Comparison of ENCODE assay signal across 9 cellular contexts in genomic region chr7:44073664-44074348, GRCh38. TPM values are rescaled to one million over a fixed set of nuclear protein-coding genes. Genes with fewer than 3 reads are reported as not detected.
DNase-seq lines count a peak whose midpoint lies in the region; ATAC-seq and TF ChIP-seq lines count a peak whose summit lies in the region.
"Had no signal": no experiment of that assay in that cellular context is flagged by ENCODE, and none has a peak within 500 bp of the region (broad histone marks: within the 10 kb centered on the region; RNA-seq: fewer than 3 reads in every experiment).

No MANE protein-coding gene starts in this region.

- peaks cover 15% of the 10 kb centered on the region for H3K36me3 Mint-ChIP-seq in chondrocyte (ENCODE audit: low read depth)

- ATAC-seq in GM21619 (IDR thresholded peaks at IDR 0.05; ENCODE audit: unreplicated experiment) (peak; percentile 69), GM18873 (IDR thresholded peaks at IDR 0.05; ENCODE audit: low FRiP score, unreplicated experiment) (no peak)

- DNase-seq in Peyer's patch (peak; percentile 89 to 93 (median 90)), chondrocyte (ENCODE audit: low spot score) (peak; percentile 92), midbrain (lab: John Stamatoyannopoulos, UW) (peak; percentile 81), NCI-H187 treated with DMSO at 0.1 percent for 48 hours (lab: John Stamatoyannopoulos, UW) (no peak)

- no peaks in the 10 kb centered on the region for H3K9me3 Mint-ChIP-seq in chondrocyte (ENCODE audit: low read depth)

- H3K27ac ChIP-seq in C4-2B (peak overlapping the region; percentile 43), Peyer's patch (peak overlapping the region; percentile 72 to 87 (median 83)), temporal lobe (ENCODE audit: low read depth, low read length) (peak overlapping the region; percentile 86)

- H3K4me3 Mint-ChIP-seq in chondrocyte (ENCODE audit: unreplicated experiment) = no peak overlapping the region

- H3K4me3 ChIP-seq in Peyer's patch = peak overlapping the region in 1 of 4 donors; percentile 6

- TF ChIP-seq CTCF in C4-2B (conservative IDR thresholded peaks at IDR 0.05) (no peak), Peyer's patch (IDR thresholded peaks at IDR 0.05) (peak in 3 of 6 experiments; percentile 24 to 42 (median 27)), chondrocyte (IDR thresholded peaks at IDR 0.05) (no peak)

- H3K4me1 Mint-ChIP-seq in chondrocyte (ENCODE audit: low read depth) = peaks cover 27% of the 10 kb centered on the region

- H3K27me3 Mint-ChIP-seq in chondrocyte (ENCODE audit: low read depth) = no peaks in the 10 kb centered on the region

- H3K36me3 ChIP-seq in Peyer's patch = peaks cover 0 to 62% (median 0%) of the 10 kb centered on the region in 3 donors

- TF ChIP-seq POLR2A in Peyer's patch (IDR thresholded peaks at IDR 0.05) = peak; percentile 10 to 24

- H3K4me1 ChIP-seq in Peyer's patch = peaks cover 7 to 34% (median 11%) of the 10 kb centered on the region in 4 donors

- H3K9me3 ChIP-seq in Peyer's patch = no peaks in the 10 kb centered on the region

- H3K27ac Mint-ChIP-seq in chondrocyte (ENCODE audit: unreplicated experiment) = peak overlapping the region; percentile 22

- no peaks in the 10 kb centered on the region for H3K27me3 ChIP-seq in Peyer's patch

RNA-seq across cellular contexts. Expression of gene PGAM2, which starts 8.4 kb away (rescaled TPM):
- 1 to 10 TPM in 2 of 4 donors, not detected in 2; 1.2 to 4.1 TPM for total RNA-seq in Peyer's patch
- total RNA-seq in chondrocyte = 0.25 to 0.41 TPM in 2 of 3 replicates, not detected in the other
- 1.7 TPM for total RNA-seq in temporal lobe
- total RNA-seq: glomerular endothelial cell had no signal

RNA-seq across cellular contexts. Expression of gene POLM, which starts 8.5 kb away (rescaled TPM):
- total RNA-seq in Peyer's patch = 100 to 1,000 TPM in 2 of 4 donors, 10 to 100 TPM in 2; 49.5 to 150 (median 90.8) TPM
- 14.3 to 19.0 TPM (median 15.5 TPM) in 3 replicates for total RNA-seq in chondrocyte
- total RNA-seq in temporal lobe = 5.4 TPM

RNA-seq across cellular contexts. Expression of gene DBNL, which starts 29.3 kb away (rescaled TPM):
- total RNA-seq in Peyer's patch (100 to 1,000 TPM; 100 to 303 (median 111) TPM), chondrocyte (95.5 to 115 TPM (median 97.1 TPM) in 3 replicates), temporal lobe (36.6 TPM)

RNA-seq across cellular contexts. Expression of gene AEBP1, which starts 30.3 kb away (rescaled TPM):
- total RNA-seq in Peyer's patch (100 to 1,000 TPM in 1 of 4 donors, 10 to 100 TPM in 3; 20.1 to 127 (median 58.0) TPM), chondrocyte (242 to 422 TPM (median 412 TPM) in 3 replicates), temporal lobe (7.9 TPM)

RNA-seq across cellular contexts. Expression of gene POLD2, which starts 49.5 kb away (rescaled TPM):
- 10 to 100 TPM in 3 of 4 donors, 1 to 10 TPM in 1; 7.4 to 80.9 (median 28.4) TPM for total RNA-seq in Peyer's patch
- 49.2 to 64.5 TPM (median 57.3 TPM) in 3 replicates for total RNA-seq in chondrocyte
- 36.6 TPM for total RNA-seq in temporal lobe
